In genomic region chr20:8032499-8032898, GRCh38 we compare ENCODE assay signal across 33 cellular contexts.
"Had no signal": no experiment of that assay in that cellular context is flagged by ENCODE, and none has a peak within 500 bp of the region (broad histone marks: within the 10 kb centered on the region; RNA-seq: fewer than 3 reads in every experiment).

No MANE protein-coding gene starts in this region.

- H3K27ac ChIP-seq: KMS-11 had no signal

- H3K36me3 ChIP-seq: MG63 had no signal

- H3K4me3 ChIP-seq: MG63 had no signal

- H3K9ac ChIP-seq: KMS-11 had no signal

- H3K4me2 ChIP-seq: KMS-11 had no signal

- H3K27me3 ChIP-seq: MG63 had no signal

- H3K9me3 ChIP-seq: MG63 had no signal

- DNase-seq: Kasumi-1, KG1, MG63, MM.1S, MV-4-11, NCI-H1048, NCI-H1092, NCI-H1105, NCI-H1105 treated with DMSO at 0.1 percent for 48 hours, NCI-H1417, NCI-H1417 treated with DMSO at 0.1 percent for 48 hours, NCI-H1436, NCI-H1436 treated with DMSO at 0.1 percent for 48 hours, NCI-H146, NCI-H1694, NCI-H1694 treated with DMSO at 0.1 percent for 48 hours, NCI-H187, NCI-H187 treated with DMSO at 0.1 percent for 48 hours, NCI-H1930, NCI-H2029, NCI-H2029 treated with DMSO at 0.1 percent for 48 hours, NCI-H2081, NCI-H2081 treated with DMSO at 0.1 percent for 48 hours, NCI-H2107, NCI-H2171, NCI-H2171 treated with DMSO at 0.1 percent for 48 hours, NCI-H2227 treated with DMSO at 0.1 percent for 48 hours, NCI-H226, NCI-H345, NCI-H446 treated with DMSO at 0.1 percent for 48 hours, NCI-H510A, NCI-H510A treated with DMSO at 0.1 percent for 48 hours had no signal
